9 cellular contexts compared by ENCODE assay signal in genomic region chr10:90862908-90863514, GRCh38. TPM values are rescaled to one million over a fixed set of nuclear protein-coding genes. Genes with fewer than 3 reads are reported as not detected.
DNase-seq lines count a peak whose midpoint lies in the region; ATAC-seq, FAIRE-seq and TF ChIP-seq lines count a peak whose summit lies in the region.
"Had no signal": no experiment of that assay in that cellular context is flagged by ENCODE, and none has a peak within 500 bp of the region (broad histone marks: within the 10 kb centered on the region; RNA-seq: fewer than 3 reads in every experiment).

No MANE protein-coding gene starts in this region.

- H3K4me1 ChIP-seq in keratinocyte (ENCODE audit: control insufficient read depth, extremely low read depth, insufficient read depth, low read length): peaks cover 22% of the 10 kb centered on the region
- H3K4me1 ChIP-seq: HAP-1 had no signal

- H3K27ac ChIP-seq in AG04450 (ENCODE audit: low read depth, low read length) (no peak overlapping the region), VCaP (no peak overlapping the region), keratinocyte (ENCODE audit: control insufficient read depth, insufficient read depth, low read length) (no peak overlapping the region)

- dilution Hi-C loops in keratinocyte (cut with MboI; ENCODE audit: extremely low pct_ligation_motif_present, low sequenced_read_pairs): no loop called here

- no peaks in the 10 kb centered on the region for H3K9me1 ChIP-seq in keratinocyte (ENCODE audit: control insufficient read depth, extremely low read depth, insufficient read depth, low read length)

- H3K4me3 ChIP-seq in AG04450 (ENCODE audit: low read depth, low read length) (no peak overlapping the region), keratinocyte (ENCODE audit: control insufficient read depth in 2 of 3, extremely low read depth in 1 of 3, insufficient read depth in 2 of 3, low read depth in 1 of 3, low read length in 3 of 3) (no peak overlapping the region)
- H3K4me3 ChIP-seq: HAP-1 had no signal

- peaks cover 17% of the 10 kb centered on the region for H3K27me3 ChIP-seq in AG04450 (ENCODE audit: control insufficient read depth, insufficient read depth, low read length)
- no peaks in the 10 kb centered on the region for H3K27me3 ChIP-seq in keratinocyte (ENCODE audit: control insufficient read depth, extremely low read depth, insufficient read depth, low read length)

- H2AFZ ChIP-seq in keratinocyte (ENCODE audit: control insufficient read depth, low read length): no peak overlapping the region

- no peak overlapping the region for H3K4me2 ChIP-seq in keratinocyte (ENCODE audit: control insufficient read depth, extremely low read depth, insufficient read depth, low read depth, low read length)

- TF ChIP-seq CTCF in AG04450 (IDR thresholded peaks at IDR 0.05; ENCODE audit: low read depth, low read length): peak; percentile 85
- peak; percentile 31 for TF ChIP-seq CTCF in GM20000 (IDR thresholded peaks at IDR 0.05; ENCODE audit: extremely low read depth, missing control alignments)
- TF ChIP-seq CTCF in VCaP (conservative IDR thresholded peaks at IDR 0.05): peak; percentile 92
- peak in 2 of 3 experiments; percentile 67 to 68 for TF ChIP-seq CTCF in keratinocyte (optimal IDR thresholded peaks at IDR 0.05 in 1 of 3, IDR thresholded peaks at IDR 0.05 in 1 of 3, conservative IDR thresholded peaks at IDR 0.05 in 1 of 3; ENCODE audit: extremely low read depth in 1 of 3, insufficient read depth in 2 of 3, low read length in 3 of 3)

- H3K36me3 ChIP-seq in keratinocyte (ENCODE audit: control insufficient read depth in 2 of 2, extremely low read depth in 1 of 2, insufficient read depth in 2 of 2, low read length in 2 of 2): no peaks in the 10 kb centered on the region
- H3K36me3 ChIP-seq: HAP-1 had no signal

- H4K20me1 ChIP-seq in keratinocyte (ENCODE audit: control insufficient read depth, extremely low read depth, insufficient read depth, low read length): no peaks in the 10 kb centered on the region

- FAIRE-seq in keratinocyte (lab: Jason Lieb, UNC): peak; percentile 17

- ATAC-seq in HG02588 (IDR thresholded peaks at IDR 0.05; ENCODE audit: unreplicated experiment): no peak

- CTCF ChIA-PET in AG04450 (lab: Charles Lee): interaction anchor here (0.6 to 10.9 kb wide), 21 partner anchors 9 to 1070 kb away, joined by 3 to 249 read pairs (median 4); partner anchors contain the start of gene RPP30

- POLR2A ChIA-PET in AG04450 (lab: Yijun Ruan, JAX): no interaction called here

- no peaks in the 10 kb centered on the region for H3K79me2 ChIP-seq in keratinocyte (ENCODE audit: control insufficient read depth, insufficient read depth, low read length)

- H3K9ac ChIP-seq in keratinocyte (ENCODE audit: control insufficient read depth, extremely low read depth, insufficient read depth, low read length): no peak overlapping the region

- no peak for DNase-seq in AG04450 (ENCODE audit: low read depth, low spot score)
- peak; percentile 39 for DNase-seq in GM20000 (ENCODE audit: low spot score)
- no peak for DNase-seq in keratinocyte (ENCODE audit: low read depth, low spot score)
- DNase-seq in SHP77 treated with DMSO at 0.1 percent for 48 hours (lab: John Stamatoyannopoulos, UW): no peak
- no peak for DNase-seq in NCI-H1436 treated with DMSO at 0.1 percent for 48 hours (lab: John Stamatoyannopoulos, UW)
- no peak for DNase-seq in activated gamma-delta T cell treated with Interleukin-2 at 50 U/mL for 16 hours

- H3K9me3 ChIP-seq in AG04450 (ENCODE audit: control insufficient read depth, insufficient read depth, low read length) (no peaks in the 10 kb centered on the region), keratinocyte (ENCODE audit: control insufficient read depth, low read depth, low read length) (no peaks in the 10 kb centered on the region)
- H3K9me3 ChIP-seq: HAP-1 had no signal

RNA-seq across cellular contexts. Expression of gene HTR7, which starts 5.2 kb away (rescaled TPM):
- polyA plus RNA-seq in AG04450 (2011; rRNA removed) (1.1 TPM in 2 replicates), keratinocyte (9.0 to 12.7 TPM (median 12.2 TPM) in 3 replicates)
- polyA minus RNA-seq in AG04450 (2011; rRNA and poly(A)+ RNA removed): 0.64 and 1.00 TPM in 2 replicates
- 5.1 TPM for polyA plus RNA-seq in keratinocyte (2011; ENCODE audit: low read depth)
- 8.5 and 11.4 TPM in 2 replicates for polyA plus RNA-seq in keratinocyte (2011; cell fraction: cytosol; rRNA removed)
- 11.7 and 12.2 TPM in 2 replicates for polyA plus RNA-seq in keratinocyte (2011; cell fraction: nucleus; rRNA removed)
- 6.4 and 10.8 TPM in 2 replicates for polyA plus RNA-seq in keratinocyte (2012; ENCODE audit: low replicate concordance)
- polyA minus RNA-seq in keratinocyte: 11.2 to 20.1 TPM (median 17.2 TPM) in 3 replicates
- 9.4 TPM for polyA minus RNA-seq in keratinocyte (2011; cell fraction: cytosol; rRNA and poly(A)+ RNA removed)
- 19.1 and 29.4 TPM in 2 replicates for polyA minus RNA-seq in keratinocyte (2011; cell fraction: nucleus; rRNA and poly(A)+ RNA removed)

RNA-seq across cellular contexts. Expression of gene RPP30, which starts 8.8 kb away (rescaled TPM):
- polyA plus RNA-seq in AG04450 (2011; rRNA removed) (41.8 and 43.7 TPM in 2 replicates), keratinocyte (26.4 to 48.6 TPM (median 34.2 TPM) in 3 replicates)
- 18.2 and 24.6 TPM in 2 replicates for polyA minus RNA-seq in AG04450 (2011; rRNA and poly(A)+ RNA removed)
- 8.2 TPM for polyA plus RNA-seq in keratinocyte (2011; ENCODE audit: low read depth)
- 23.0 and 35.5 TPM in 2 replicates for polyA plus RNA-seq in keratinocyte (2011; cell fraction: cytosol; rRNA removed)
- polyA plus RNA-seq in keratinocyte (2011; cell fraction: nucleus; rRNA removed): 22.6 and 27.2 TPM in 2 replicates
- polyA plus RNA-seq in keratinocyte (2012; ENCODE audit: low replicate concordance): 39.2 and 41.6 TPM in 2 replicates
- 6.5 to 45.7 TPM (median 22.4 TPM) in 3 replicates for polyA minus RNA-seq in keratinocyte
- 20.9 TPM for polyA minus RNA-seq in keratinocyte (2011; cell fraction: cytosol; rRNA and poly(A)+ RNA removed)
- 14.4 and 20.7 TPM in 2 replicates for polyA minus RNA-seq in keratinocyte (2011; cell fraction: nucleus; rRNA and poly(A)+ RNA removed)

RNA-seq across cellular contexts. Expression of gene ANKRD1, which starts 57.9 kb away (rescaled TPM):
- polyA plus RNA-seq in AG04450 (2011; rRNA removed): 0.50 and 0.53 TPM in 2 replicates
- polyA minus RNA-seq in AG04450 (2011; rRNA and poly(A)+ RNA removed): 0.22 and 0.51 TPM in 2 replicates
- polyA plus RNA-seq in keratinocyte: 0.06 to 0.07 TPM (median 0.07 TPM) in 3 replicates
- 21.0 TPM for polyA plus RNA-seq in keratinocyte (2011; ENCODE audit: low read depth)
- polyA plus RNA-seq in keratinocyte (2011; cell fraction: cytosol; rRNA removed): 0.05 and 0.14 TPM in 2 replicates
- polyA plus RNA-seq in keratinocyte (2011; cell fraction: nucleus; rRNA removed): 0.20 and 0.33 TPM in 2 replicates
- 0.19 and 5.9 TPM in 2 replicates for polyA plus RNA-seq in keratinocyte (2012; ENCODE audit: low replicate concordance)
- polyA minus RNA-seq in keratinocyte: not detected in 3 replicates
- not detected for polyA minus RNA-seq in keratinocyte (2011; cell fraction: cytosol; rRNA and poly(A)+ RNA removed)
- polyA minus RNA-seq in keratinocyte (2011; cell fraction: nucleus; rRNA and poly(A)+ RNA removed): not detected in 2 replicates

Comparison
In these comparisons a context has a peak if more than half of its experiments do, and no peak if none do; other contexts are left out.
1. CTCF ChIP-seq: peak in every context shown above with its lines; median percentile 92 in VCaP; 85 in AG04450; 68 in keratinocyte; 31 in GM20000.